ENCODE assay signal across 19 cellular contexts in the genomic region with DNA sequence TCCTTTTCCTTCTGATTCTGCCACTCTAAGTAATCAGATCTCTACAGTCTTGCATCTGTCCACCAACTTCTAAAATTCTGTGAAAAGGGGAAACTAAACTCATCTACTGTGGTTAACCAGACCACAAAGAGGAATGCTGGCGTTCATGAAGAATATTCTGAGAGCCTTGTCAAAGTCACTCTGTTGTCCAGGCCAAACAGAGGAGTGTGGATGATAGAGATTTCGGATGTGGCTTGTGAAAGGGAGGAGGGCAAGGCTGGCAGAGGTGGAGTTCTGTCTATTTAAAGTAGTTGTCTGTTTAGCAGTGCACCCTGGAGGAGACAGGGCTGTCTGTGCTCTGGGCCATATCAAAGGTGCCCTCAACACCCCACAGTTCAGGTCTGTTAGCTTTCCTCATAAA. TPM values are rescaled to one million over a fixed set of nuclear protein-coding genes. Genes with fewer than 3 reads are reported as not detected.
DNase-seq lines count a peak whose midpoint lies in the region; ATAC-seq and TF ChIP-seq lines count a peak whose summit lies in the region.
"Had no signal": no experiment of that assay in that cellular context is flagged by ENCODE, and none has a peak within 500 bp of the region (broad histone marks: within the 10 kb centered on the region; RNA-seq: fewer than 3 reads in every experiment).

No MANE protein-coding gene starts in this region.

- H4K91ac ChIP-seq in IMR-90 (ENCODE audit: insufficient read depth, low read depth, low read length), result no peak overlapping the region

- H3K4me3 ChIP-seq in IMR-90 (ENCODE audit: insufficient read depth, low read depth, low read length) (no peak overlapping the region), OCI-LY7 (ENCODE audit: low read depth, low read length, poor library complexity, severe bottlenecking) (peak overlapping the region; percentile 14), psoas muscle (no peak overlapping the region)
- no peak overlapping the region for H3K4me3 ChIP-seq in naive thymus-derived CD4-positive, alpha-beta T cell (ENCODE audit: low read length)
- H3K4me3 ChIP-seq: body of pancreas, sigmoid colon, thoracic aorta had no signal

- CTCF ChIA-PET in IMR-90 (lab: Yijun Ruan, JAX), result interaction anchor here (0.8 to 1.2 kb wide), 3 partner anchors 14 to 381 kb away, joined by 3 to 5 read pairs (median 5); no protein-coding TSS in a partner anchor
- CTCF ChIA-PET in OCI-LY7 (lab: Charles Lee; ENCODE audit: unreplicated experiment), result interaction anchor here (1.0 kb wide), 1 partner anchor 9 kb away, joined by 3 read pairs; no protein-coding TSS in a partner anchor
- CTCF ChIA-PET in naive thymus-derived CD4-positive, alpha-beta T cell (lab: Charles Lee), result interaction anchor here (0.7 to 1.8 kb wide), 2 partner anchors 7 to 10 kb away, joined by 5 read pairs; no protein-coding TSS in a partner anchor

- no peak overlapping the region for H3K56ac ChIP-seq in IMR-90 (ENCODE audit: extremely low read depth, insufficient read depth, low read length)

- H3K4me3 Mint-ChIP-seq in stimulated activated effector memory CD8-positive, alpha-beta T cell treated with anti-CD3 and anti-CD28 coated beads, Interleukin-12 subunit alpha, Interleukin-12 subunit beta, amount 100 ng/mL, for 72 hours, result no peak overlapping the region
- no peak overlapping the region for H3K4me3 Mint-ChIP-seq in naive thymus-derived CD4-positive, alpha-beta T cell
- H3K4me3 Mint-ChIP-seq: CD8-positive, alpha-beta T cell had no signal

- H3K27me3 Mint-ChIP-seq in naive thymus-derived CD4-positive, alpha-beta T cell, result peaks cover 25 to 63% (median 57%) of the 10 kb centered on the region in 5 donors

- H3K23ac ChIP-seq in IMR-90 (ENCODE audit: low read depth, low read length), result peak overlapping the region; percentile 42; the same call in 1 of the 2 replicates

- H3K79me1 ChIP-seq in IMR-90 (ENCODE audit: low read depth in 1 of 2, low read length in 2 of 2), result no peaks in the 10 kb centered on the region

- no peak overlapping the region for H2BK20ac ChIP-seq in IMR-90 (ENCODE audit: low read depth, low read length)

- H3K27ac ChIP-seq in IMR-90 (ENCODE audit: insufficient read depth, low read length) (no peak overlapping the region), OCI-LY7 (ENCODE audit: low read depth, low read length, poor library complexity, severe bottlenecking) (peak overlapping the region; percentile 62), psoas muscle (no peak overlapping the region)
- H3K27ac ChIP-seq in naive thymus-derived CD4-positive, alpha-beta T cell (ENCODE audit: low read depth, low read length), result no peak overlapping the region
- H3K27ac ChIP-seq: body of pancreas, sigmoid colon, thoracic aorta had no signal

- BruUV-seq in IMR-90 (replicated peaks; lab: Mats Ljungman, UMichigan), result no TSS peak
- no TSS peak for BruUV-seq in OCI-LY7 (replicated peaks; lab: Mats Ljungman, UMichigan)

- TF ChIP-seq CTCF in IMR-90 (conservative IDR thresholded peaks at IDR 0.05; ENCODE audit: low read depth, low read length), result no peak
- no peak for TF ChIP-seq CTCF in OCI-LY7 (conservative IDR thresholded peaks at IDR 0.05; ENCODE audit: low read length)
- TF ChIP-seq CTCF in psoas muscle (IDR thresholded peaks at IDR 0.05), result no peak

- H2AFZ ChIP-seq in IMR-90 (replicated peaks; ENCODE audit: low read length, poor library complexity) (peak overlapping the region; percentile 26), OCI-LY7 (ENCODE audit: low read length) (peak overlapping the region; percentile 82)

- H3K9me1 ChIP-seq in IMR-90 (ENCODE audit: insufficient read depth, low read length), result 0 out of 2 replicates have a peak, but pooled peaks cover 3% of the 10 kb centered on the region

- H2BK15ac ChIP-seq in IMR-90 (ENCODE audit: low read depth, low read length), result no peak overlapping the region

- no peaks in the 10 kb centered on the region for H3K36me3 Mint-ChIP-seq in stimulated activated effector memory CD8-positive, alpha-beta T cell treated with anti-CD3 and anti-CD28 coated beads, Interleukin-12 subunit alpha, Interleukin-12 subunit beta, amount 100 ng/mL, for 72 hours
- H3K36me3 Mint-ChIP-seq in naive thymus-derived CD4-positive, alpha-beta T cell, result no peaks in the 10 kb centered on the region
- H3K36me3 Mint-ChIP-seq: CD8-positive, alpha-beta T cell had no signal

- no peak overlapping the region for H4K5ac ChIP-seq in IMR-90 (ENCODE audit: low read depth, low read length)

- H2AK9ac ChIP-seq in IMR-90 (replicated peaks; ENCODE audit: low read depth, low read length, poor library complexity), result no peak overlapping the region

- H3K9me2 ChIP-seq in OCI-LY7 (ENCODE audit: insufficient read depth, low read length), result no peaks in the 10 kb centered on the region

- POLR2A ChIA-PET in IMR-90 (lab: Charles Lee; ENCODE audit: unreplicated experiment) (interaction anchor here (0.6 kb wide), 1 partner anchor 34 kb away, joined by 3 read pairs; the partner anchor contains the start of gene CCN2), OCI-LY7 (lab: Charles Lee) (interaction anchor here (0.5 to 1.6 kb wide), 5 partner anchors 9 to 596 kb away, joined by 3 to 4 read pairs (median 3); partner anchors contain the start of gene STX7)
- POLR2A ChIA-PET in naive thymus-derived CD4-positive, alpha-beta T cell (lab: Charles Lee), result no interaction called here

- H3K4me1 ChIP-seq in IMR-90 (ENCODE audit: control insufficient read depth, insufficient read depth, low read length), result peaks cover 3% of the 10 kb centered on the region
- peaks cover 19% of the 10 kb centered on the region for H3K4me1 ChIP-seq in OCI-LY7 (ENCODE audit: insufficient read depth, low read length, poor library complexity, severe bottlenecking)
- H3K4me1 ChIP-seq in naive thymus-derived CD4-positive, alpha-beta T cell (ENCODE audit: control insufficient read depth in 2 of 2, insufficient read depth in 2 of 2, low read length in 2 of 2), result no peaks in the 10 kb centered on the region
- H3K4me1 ChIP-seq in psoas muscle, result no peaks in the 10 kb centered on the region
- H3K4me1 ChIP-seq: body of pancreas, sigmoid colon had no signal

- ATAC-seq in IMR-90 (ENCODE audit: low read depth) (no peak), psoas muscle (no peak), GM18519 (IDR thresholded peaks at IDR 0.05; ENCODE audit: low FRiP score, unreplicated experiment) (no peak), GM18505 (IDR thresholded peaks at IDR 0.05; ENCODE audit: unreplicated experiment) (no peak)
- ATAC-seq in stimulated activated effector memory CD8-positive, alpha-beta T cell treated with anti-CD3 and anti-CD28 coated beads, Interleukin-12 subunit alpha, Interleukin-12 subunit beta, amount 100 ng/mL, for 72 hours, result peak; percentile 38
- ATAC-seq in naive thymus-derived CD4-positive, alpha-beta T cell, result no peak
- ATAC-seq: body of pancreas; CD8-positive, alpha-beta T cell; Right ventricle myocardium inferior had no signal

- no peak overlapping the region for H2BK5ac ChIP-seq in IMR-90 (ENCODE audit: low read depth, low read length, poor library complexity, severe bottlenecking)

- H3K27ac Mint-ChIP-seq in stimulated activated effector memory CD8-positive, alpha-beta T cell treated with anti-CD3 and anti-CD28 coated beads, Interleukin-12 subunit alpha, Interleukin-12 subunit beta, amount 100 ng/mL, for 72 hours, result no peak overlapping the region
- H3K27ac Mint-ChIP-seq in naive thymus-derived CD4-positive, alpha-beta T cell, result peak overlapping the region in 1 of 9 donors; percentile 13
- H3K27ac Mint-ChIP-seq: CD8-positive, alpha-beta T cell had no signal

- H4K8ac ChIP-seq in IMR-90 (ENCODE audit: low read depth in 2 of 2, low read length in 2 of 2), result no peak overlapping the region

- H3K9me3 Mint-ChIP-seq in stimulated activated effector memory CD8-positive, alpha-beta T cell treated with anti-CD3 and anti-CD28 coated beads, Interleukin-12 subunit alpha, Interleukin-12 subunit beta, amount 100 ng/mL, for 72 hours, result no peaks in the 10 kb centered on the region
- H3K9me3 Mint-ChIP-seq in naive thymus-derived CD4-positive, alpha-beta T cell, result peaks cover 0 to 13% (median 7%) of the 10 kb centered on the region in 11 donors

- H3K4me1 Mint-ChIP-seq in stimulated activated effector memory CD8-positive, alpha-beta T cell treated with anti-CD3 and anti-CD28 coated beads, Interleukin-12 subunit alpha, Interleukin-12 subunit beta, amount 100 ng/mL, for 72 hours, result peaks cover 14% of the 10 kb centered on the region
- H3K4me1 Mint-ChIP-seq in naive thymus-derived CD4-positive, alpha-beta T cell, result peaks cover 0 to 10% (median 5%) of the 10 kb centered on the region in 7 donors

- TF ChIP-seq POLR2A in IMR-90 (IDR thresholded peaks at IDR 0.05; ENCODE audit: low read depth, low read length) (no peak), GM18505 (IDR thresholded peaks at IDR 0.05; ENCODE audit: borderline replicate concordance, extremely low read depth, insufficient read depth, insufficient read length) (no peak)

- dilution Hi-C loops in IMR-90 (cut with HindIII; ENCODE audit: low sequenced_read_pairs, unreplicated experiment), result no loop called here

- intact Hi-C loops in IMR-90 (cut with micrococcal nuclease) (no loop called here), OCI-LY7 (cut with micrococcal nuclease; ENCODE audit: unreplicated experiment) (loop anchor here (5.0 to 10.0 kb wide), 4 partner anchors 565 to 897 kb away; partner anchors contain the start of genes RPS12 and STX7), psoas muscle (cut with DNase I) (loop anchor here in 1 of 2 donors (10.0 kb wide), 1 partner anchor 567 kb away; no protein-coding TSS in a partner anchor)
- intact Hi-C loops in naive thymus-derived CD4-positive, alpha-beta T cell (cut with micrococcal nuclease), result no loop called here

- no peaks in the 10 kb centered on the region for H3K79me2 ChIP-seq in OCI-LY7 (ENCODE audit: insufficient read depth, low read depth, low read length)

- no peak overlapping the region for H3K4me2 ChIP-seq in IMR-90 (ENCODE audit: low read depth, low read length)
- peak overlapping the region; percentile 59 for H3K4me2 ChIP-seq in OCI-LY7 (ENCODE audit: low read length)

- peak overlapping the region; percentile 19; the same call in 1 of the 2 replicates for H3K14ac ChIP-seq in IMR-90 (replicated peaks; ENCODE audit: low read depth, low read length)

- no CpG with 5 or more reads among the region's 2 CpGs for WGBS in IMR-90 (ENCODE audit: extremely low coverage in 2 of 2, insufficient read length in 1 of 2), 2 experiments
- 67 to 71% (median 70%) methylated on average over 2 of the region's 2 CpGs for WGBS in psoas muscle, 3 donors

- H3K9me3 ChIP-seq in IMR-90 (ENCODE audit: control insufficient read depth, insufficient read depth, low read length) (no peaks in the 10 kb centered on the region), OCI-LY7 (ENCODE audit: low read length) (peaks cover 14% of the 10 kb centered on the region), psoas muscle (no peaks in the 10 kb centered on the region)
- no peaks in the 10 kb centered on the region for H3K9me3 ChIP-seq in naive thymus-derived CD4-positive, alpha-beta T cell (ENCODE audit: control insufficient read depth in 2 of 3, low read length in 3 of 3)
- H3K9me3 ChIP-seq: body of pancreas, sigmoid colon, thoracic aorta had no signal

- TF ChIP-seq RAD21 in IMR-90 (IDR thresholded peaks at IDR 0.05; ENCODE audit: low read length), result no peak

- in situ Hi-C loops in IMR-90 (cut with MboI; ENCODE audit: low sequenced_read_pairs), result loop anchor here (5.0 kb wide), 1 partner anchor 565 kb away; no protein-coding TSS in a partner anchor

- H3K36me3 ChIP-seq in IMR-90 (ENCODE audit: control insufficient read depth, insufficient read depth, low read length), result no peaks in the 10 kb centered on the region
- peaks cover 4% of the 10 kb centered on the region; the same call in 1 of the 2 replicates for H3K36me3 ChIP-seq in OCI-LY7 (ENCODE audit: insufficient read depth, low read length)
- H3K36me3 ChIP-seq in naive thymus-derived CD4-positive, alpha-beta T cell (ENCODE audit: control insufficient read depth in 2 of 3, insufficient read depth in 3 of 3, low read length in 3 of 3), result no peaks in the 10 kb centered on the region
- no peaks in the 10 kb centered on the region for H3K36me3 ChIP-seq in psoas muscle (ENCODE audit: insufficient read depth in 1 of 2, low read depth in 1 of 2)
- H3K36me3 ChIP-seq: sigmoid colon, thoracic aorta had no signal

- no peak overlapping the region for H2BK120ac ChIP-seq in IMR-90 (ENCODE audit: low read depth, low read length)

- H4K20me1 ChIP-seq in IMR-90 (ENCODE audit: insufficient read depth, low read length), result no peaks in the 10 kb centered on the region
- no peaks in the 10 kb centered on the region for H4K20me1 ChIP-seq in OCI-LY7 (ENCODE audit: insufficient read depth, low read length)

- H3K9ac ChIP-seq in IMR-90 (ENCODE audit: low read depth, low read length), result no peak overlapping the region

- no peak overlapping the region for H2AK5ac ChIP-seq in IMR-90 (ENCODE audit: low read depth, low read length)

- no peaks in the 10 kb centered on the region for H3K27me3 ChIP-seq in IMR-90 (ENCODE audit: control insufficient read depth, insufficient read depth, low read length)
- no peaks in the 10 kb centered on the region for H3K27me3 ChIP-seq in naive thymus-derived CD4-positive, alpha-beta T cell (ENCODE audit: control insufficient read depth in 2 of 2, insufficient read depth in 2 of 2, low read length in 2 of 2)
- H3K27me3 ChIP-seq in psoas muscle (ENCODE audit: insufficient read depth in 3 of 3, low read length in 2 of 3), result peaks cover 0 to 4% (median 2%) of the 10 kb centered on the region in 3 donors
- H3K27me3 ChIP-seq: body of pancreas had no signal

- peak overlapping the region; percentile 22; the same call in 1 of the 2 replicates for H3K4ac ChIP-seq in IMR-90 (ENCODE audit: low read depth, low read length)

- H3K18ac ChIP-seq in IMR-90 (ENCODE audit: low read depth, low read length), result no peak overlapping the region

- DNase-seq in IMR-90, result no peak
- DNase-seq in OCI-LY7 (ENCODE audit: low spot score), result peak; percentile 42
- peak; percentile 24 for DNase-seq in amniotic epithelial cell (ENCODE audit: low read depth)
- no peak for DNase-seq in stimulated activated effector memory CD8-positive, alpha-beta T cell treated with anti-CD3 and anti-CD28 coated beads, Interleukin-12 subunit alpha, Interleukin-12 subunit beta, amount 100 ng/mL, for 72 hours (ENCODE audit: low spot score in 2 of 2)
- DNase-seq in naive thymus-derived CD4-positive, alpha-beta T cell, result no peak
- no peak for DNase-seq in psoas muscle
- DNase-seq: activated CD4-positive, alpha-beta T cell treated with anti-CD3 and anti-CD28 coated beads for 1 hour; activated T-cell treated with anti-CD3 and anti-CD28 coated beads, Interleukin-2, amount 50 U/mL, for 48 hours; body of pancreas; CD8-positive, alpha-beta T cell; effector CD8-positive, alpha-beta T cell; kidney glomerular epithelial cell; NCI-H1105; NCI-H510A treated with DMSO at 0.1 percent for 48 hours; sigmoid colon had no signal

RNA-seq across cellular contexts. Expression of gene CCN2, which starts 33.9 kb away (rescaled TPM):
- 148 and 211 TPM in 2 replicates for total RNA-seq in IMR-90 (2012; rRNA removed)
- 1,205 and 1,345 TPM in 2 replicates for polyA plus RNA-seq in IMR-90 (2012; rRNA removed)
- polyA plus RNA-seq in IMR-90 (2012; cell fraction: cytosol; rRNA removed), result 703 and 2,182 TPM in 2 replicates
- polyA plus RNA-seq in IMR-90 (2012; cell fraction: nucleus; rRNA removed; ENCODE audit: low replicate concordance), result 1,717 and 1,819 TPM in 2 replicates
- not detected in 2 replicates for total RNA-seq in OCI-LY7 (2014; rRNA removed; shearing (Covaris generic))
- total RNA-seq in OCI-LY7 (2022), result 0.36 TPM in 1 of 2 replicates, not detected in the other
- total RNA-seq in naive thymus-derived CD4-positive, alpha-beta T cell, result not detected
- not detected for polyA plus RNA-seq in naive thymus-derived CD4-positive, alpha-beta T cell
- 10 to 100 TPM; 14.1 to 25.0 (median 17.0) TPM for total RNA-seq in psoas muscle
- 10 to 100 TPM in 1 of 3 donors, 1 to 10 TPM in 2; 4.1 to 16.2 (median 5.8) TPM for polyA plus RNA-seq in psoas muscle

Comparison
In these comparisons a context has a peak if more than half of its experiments do, and no peak if none do; other contexts are left out.
1. DNase-seq: peak in OCI-LY7 (single experiment) and amniotic epithelial cell (single experiment); none in IMR-90 (single experiment), stimulated activated effector memory CD8-positive, alpha-beta T cell treated with anti-CD3 and anti-CD28 coated beads, Interleukin-12 subunit alpha, Interleukin-12 subunit beta, amount 100 ng/mL, for 72 hours (0 of 2), naive thymus-derived CD4-positive, alpha-beta T cell (0 of 9) and psoas muscle (0 of 2).
2. RNA of gene CCN2, which starts 33.9 kb away (total RNA-seq): 148 to 211 TPM in IMR-90 and 14.1 to 25.0 TPM in psoas muscle; 0.36 TPM in OCI-LY7 and not detected in naive thymus-derived CD4-positive, alpha-beta T cell; every median in the first group is over 10 times any median in the second.